In genomic region chr19:34336781-34337271, GRCh38 we compare ENCODE assay signal across 1 cellular context.
TF ChIP-seq lines count a peak whose summit lies in the region.

No MANE protein-coding gene starts in this region.

TF ChIP-seq in SK-N-SH treated with all-trans-retinoic acid at 6 μM for 48 hours, 23 proteins besides CTCF, POLR2A, EP300 and RAD21 (continued from another document):
- TF ChIP-seq TSHZ2 (CRISPR knock-in tag; IDR thresholded peaks at IDR 0.05), result no peak
- TF ChIP-seq TOX (CRISPR knock-in tag; IDR thresholded peaks at IDR 0.05; ENCODE audit: borderline replicate concordance), result no peak
- no peak for TF ChIP-seq ESRRG (CRISPR knock-in tag; IDR thresholded peaks at IDR 0.05)
